21 cellular contexts compared by ENCODE assay signal in the genomic region with DNA sequence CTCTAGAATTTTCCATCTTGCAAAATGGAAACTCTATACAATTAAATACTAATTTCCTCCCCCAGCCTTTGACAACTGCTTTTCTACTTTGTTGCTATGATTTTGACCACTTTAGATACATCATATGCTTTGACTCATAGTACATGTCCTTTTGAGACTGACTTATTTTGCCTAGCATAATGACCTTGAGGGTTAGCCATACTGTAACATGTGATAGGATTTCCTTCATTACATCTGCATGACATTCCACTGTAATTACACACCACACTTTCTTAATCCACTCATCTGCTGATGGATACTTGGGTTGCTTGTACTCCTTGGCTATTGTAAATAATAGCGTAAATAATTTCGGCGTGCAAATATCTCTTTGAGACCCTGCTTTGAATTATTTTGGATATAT.
DNase-seq lines count a peak whose midpoint lies in the region; ATAC-seq and TF ChIP-seq lines count a peak whose summit lies in the region.
"Had no signal": no experiment of that assay in that cellular context is flagged by ENCODE, and none has a peak within 500 bp of the region (broad histone marks: within the 10 kb centered on the region; RNA-seq: fewer than 3 reads in every experiment).

No MANE protein-coding gene starts in this region.

- no peak overlapping the region for H3K27ac Mint-ChIP-seq in Caco-2 (ENCODE audit: unreplicated experiment)
- H3K27ac Mint-ChIP-seq: CD14-positive monocyte had no signal

- DNase-seq in GM23248 (peak; percentile 74), SK-MEL-5 (ENCODE audit: low read depth, low spot score) (peak; percentile 37), fibroblast of mammary gland (ENCODE audit: low read depth) (peak; percentile 88), retinal pigment epithelial cell (ENCODE audit: low read depth) (peak; percentile 83), Caco-2 (no peak), NCI-H510A (lab: John Stamatoyannopoulos, UW) (no peak)
- DNase-seq: activated CD8-positive, alpha-beta memory T cell treated with anti-CD3 and anti-CD28 coated beads for 24 hours; activated effector memory CD4-positive, alpha-beta T cell treated with Interleukin-2 at 50 U/mL for 16 hours; cortex of kidney; DND-41; esophagus squamous epithelium; NCI-H1930; NCI-H524 treated with DMSO at 0.1 percent for 48 hours; PC-3; retina; stimulated activated CD4-positive, alpha-beta T cell treated with anti-CD3 and anti-CD28 coated beads, Interleukin-2, amount 100 ng/mL, for 24 hours had no signal

- CTCF ChIA-PET in Caco-2 (lab: Charles Lee) = interaction anchor here (1.2 kb wide), 1 partner anchor 9 kb away, joined by 3 read pairs; no protein-coding TSS in a partner anchor

- H3K36me3 Mint-ChIP-seq in Caco-2 (ENCODE audit: insufficient read depth, unreplicated experiment) = no peaks in the 10 kb centered on the region

- H3K4me3 Mint-ChIP-seq in Caco-2 (ENCODE audit: unreplicated experiment) = no peak overlapping the region
- H3K4me3 Mint-ChIP-seq: CD14-positive monocyte had no signal

- no TSS peak for BruUV-seq in Caco-2 (replicated peaks; lab: Mats Ljungman, UMichigan)

- TF ChIP-seq CTCF in fibroblast of mammary gland (conservative IDR thresholded peaks at IDR 0.05; ENCODE audit: control insufficient read depth, insufficient read depth, low read depth, low read length) (no peak), retinal pigment epithelial cell (conservative IDR thresholded peaks at IDR 0.05; ENCODE audit: low read depth, low read length) (no peak), Caco-2 (IDR thresholded peaks at IDR 0.05; ENCODE audit: insufficient read depth in 1 of 2, low read depth in 1 of 2, low read length in 1 of 2, severe bottlenecking in 1 of 2, unreplicated experiment in 1 of 2) (no peak)

- POLR2A ChIA-PET in Caco-2 (lab: Charles Lee) = no interaction called here

- peaks cover 8% of the 10 kb centered on the region; the same call in 1 of the 2 replicates for H3F3A ChIP-seq in GM23248 (ENCODE audit: insufficient read depth)

- no peaks in the 10 kb centered on the region for H3K27me3 Mint-ChIP-seq in Caco-2 (ENCODE audit: insufficient read depth, unreplicated experiment)

- no peaks in the 10 kb centered on the region for H3K27me3 ChIP-seq in GM23248 (replicated peaks; ENCODE audit: insufficient read depth)
- no peaks in the 10 kb centered on the region for H3K27me3 ChIP-seq in Caco-2 (replicated peaks; ENCODE audit: control insufficient read depth, insufficient read depth, low read length)
- H3K27me3 ChIP-seq: esophagus squamous epithelium had no signal

- H2AFZ ChIP-seq in GM23248 = no peak overlapping the region

- peaks cover 36% of the 10 kb centered on the region for H3K79me2 ChIP-seq in GM23248 (ENCODE audit: insufficient read depth)

- intact Hi-C loops in Caco-2 (cut with micrococcal nuclease; ENCODE audit: unreplicated experiment) = loop anchor here (5.0 kb wide), 1 partner anchor 34 kb away; no protein-coding TSS in a partner anchor

- 47 to 48% methylated on average over 3 of the region's 3 CpGs for WGBS in GM23248 (ENCODE audit: low coverage in 1 of 2, low lambda C conversion rate in 2 of 2, missing lambda C conversion rate in 2 of 2), 2 experiments

- no peak overlapping the region for H3K9ac ChIP-seq in GM23248

- H3K4me1 Mint-ChIP-seq in Caco-2 (ENCODE audit: low read depth, unreplicated experiment) = peaks cover 9% of the 10 kb centered on the region

- H3K9me3 ChIP-seq in GM23248 (ENCODE audit: low read depth) (no peaks in the 10 kb centered on the region), Caco-2 (peaks cover 7% of the 10 kb centered on the region; the same call in 1 of the 2 replicates)
- H3K9me3 ChIP-seq: esophagus squamous epithelium, thoracic aorta had no signal

- H3K4me1 ChIP-seq in GM23248 (ENCODE audit: insufficient read depth) (peaks cover 23% of the 10 kb centered on the region), Caco-2 (peaks cover 7% of the 10 kb centered on the region; the same call in 1 of the 2 replicates)
- H3K4me1 ChIP-seq: esophagus squamous epithelium had no signal

- H4K20me1 ChIP-seq in GM23248 (ENCODE audit: insufficient read depth) = no peaks in the 10 kb centered on the region

- in situ Hi-C loops in GM23248 (cut with MboI) = no loop called here
- in situ Hi-C loops in SK-MEL-5 (cut with HindIII; ENCODE audit: low pct_unique_long_range_greater_than_20kb, low sequenced_read_pairs) = no loop called here

- H3K4me2 ChIP-seq in GM23248 (ENCODE audit: unreplicated experiment) = peak overlapping the region; percentile 36

- ATAC-seq in HG03342 (IDR thresholded peaks at IDR 0.05; ENCODE audit: unreplicated experiment) (no peak), HG02571 (IDR thresholded peaks at IDR 0.05; ENCODE audit: unreplicated experiment) (no peak)
- ATAC-seq: PC-3 had no signal

- H3K4me3 ChIP-seq in GM23248 = no peak overlapping the region
- H3K4me3 ChIP-seq in fibroblast of mammary gland (ENCODE audit: control insufficient read depth, low read depth, low read length) = no peak overlapping the region
- H3K4me3 ChIP-seq in retinal pigment epithelial cell (ENCODE audit: low read length) = no peak overlapping the region
- no peak overlapping the region for H3K4me3 ChIP-seq in Caco-2 (ENCODE audit: low read depth, low read length)
- H3K4me3 ChIP-seq: esophagus squamous epithelium, lung, thoracic aorta had no signal

- no peaks in the 10 kb centered on the region for H3K9me2 ChIP-seq in GM23248 (ENCODE audit: insufficient read depth)

- peak overlapping the region; percentile 47 for H3K27ac ChIP-seq in GM23248
- H3K27ac ChIP-seq: esophagus squamous epithelium, thoracic aorta had no signal

- no peaks in the 10 kb centered on the region for H3K9me3 Mint-ChIP-seq in Caco-2 (ENCODE audit: unreplicated experiment)

- H3K36me3 ChIP-seq in GM23248 (ENCODE audit: low read depth) (no peaks in the 10 kb centered on the region), Caco-2 (ENCODE audit: control insufficient read depth, insufficient read depth, low read length) (no peaks in the 10 kb centered on the region)
- H3K36me3 ChIP-seq: esophagus squamous epithelium, thoracic aorta had no signal

Comparison
In these comparisons a context has a peak if more than half of its experiments do, and no peak if none do; other contexts are left out.
1. DNase-seq: peak in GM23248 (single experiment), SK-MEL-5 (single experiment), fibroblast of mammary gland (single experiment) and retinal pigment epithelial cell (single experiment); none in Caco-2 (0 of 2) and NCI-H510A (single experiment).